Comparison of ENCODE assay signal across 16 cellular contexts in the genomic region with DNA sequence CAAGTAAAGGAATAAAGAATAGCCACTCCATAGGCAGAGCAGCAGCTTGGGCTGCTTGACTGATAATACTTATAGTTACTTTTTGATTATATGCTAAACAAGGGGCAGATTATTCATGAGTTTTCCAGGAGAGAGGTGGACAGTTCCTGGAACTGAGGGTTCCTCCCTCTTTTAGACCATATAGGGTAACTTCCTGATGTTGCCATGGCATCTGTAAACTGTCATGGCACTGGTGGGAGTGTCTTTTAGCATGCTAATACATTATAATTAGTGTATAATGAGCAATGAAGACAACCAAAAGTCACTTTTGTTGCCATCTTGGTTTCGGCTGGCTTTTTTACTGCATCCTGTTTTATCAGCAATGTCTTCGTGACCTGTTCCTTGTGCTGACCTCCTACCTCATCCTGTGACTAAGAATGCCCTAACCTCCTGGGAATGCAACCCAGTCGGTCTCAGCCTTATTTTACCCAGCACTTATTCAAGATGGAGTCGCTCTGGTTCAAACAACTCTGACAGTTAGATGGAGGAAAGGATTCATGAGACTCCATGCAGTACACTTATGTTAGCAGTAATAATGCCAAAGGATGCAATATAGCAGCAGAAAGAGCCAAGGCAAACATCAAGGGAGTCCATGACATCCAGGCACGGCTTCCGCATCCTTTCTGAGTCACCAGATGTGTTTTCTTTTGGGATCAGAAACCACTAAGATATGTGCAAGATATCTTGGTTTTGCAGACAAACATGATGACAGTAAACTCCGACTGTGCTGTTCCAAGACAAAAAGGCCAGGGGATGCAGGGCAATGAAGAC. TPM values are rescaled to one million over a fixed set of nuclear protein-coding genes. Genes with fewer than 3 reads are reported as not detected.
DNase-seq lines count a peak whose midpoint lies in the region; ATAC-seq, FAIRE-seq and TF ChIP-seq lines count a peak whose summit lies in the region.
"Had no signal": no experiment of that assay in that cellular context is flagged by ENCODE, and none has a peak within 500 bp of the region (broad histone marks: within the 10 kb centered on the region; RNA-seq: fewer than 3 reads in every experiment).

No MANE protein-coding gene starts in this region.

- H3K4me3 Mint-ChIP-seq in T-helper 2 cell treated with Interferon-gamma antibody and Interleukin-4, amounts not matched to agents 5 μg/mL and 100 μg/mL, for 36 hours = no peak overlapping the region
- H3K4me3 Mint-ChIP-seq: activated CD4-positive, alpha-beta T cell treated with anti-CD3 and anti-CD28 coated beads, Interleukin-2, amount 10 ng/mL, durations not matched to agents 24 days and 14 days; naive thymus-derived CD8-positive, alpha-beta T cell had no signal

- no peaks in the 10 kb centered on the region for H3K4me1 Mint-ChIP-seq in T-helper 2 cell treated with Interferon-gamma antibody and Interleukin-4, amounts not matched to agents 5 μg/mL and 100 μg/mL, for 36 hours (ENCODE audit: low read depth)
- H3K4me1 Mint-ChIP-seq: activated CD4-positive, alpha-beta T cell treated with anti-CD3 and anti-CD28 coated beads, Interleukin-2, amount 10 ng/mL, durations not matched to agents 24 days and 14 days; naive thymus-derived CD8-positive, alpha-beta T cell had no signal

- no peak overlapping the region for H3K4me2 ChIP-seq in MM.1S (ENCODE audit: low read depth, low read length)
- H3K4me2 ChIP-seq: KMS-11 had no signal

- in situ Hi-C loops in Caki2 (cut with HindIII; ENCODE audit: low pct_unique_long_range_greater_than_20kb, low sequenced_read_pairs) = no loop called here

- TF ChIP-seq CTCF in bronchial epithelial cell (IDR thresholded peaks at IDR 0.05; ENCODE audit: insufficient read depth, low read length, severe bottlenecking) (no peak), MM.1S (IDR thresholded peaks at IDR 0.05; ENCODE audit: low read length) (no peak)

- no peak overlapping the region for H3K9ac ChIP-seq in MM.1S (ENCODE audit: low read length)
- H3K9ac ChIP-seq: KMS-11 had no signal

- H3K36me3 Mint-ChIP-seq in T-helper 2 cell treated with Interferon-gamma antibody and Interleukin-4, amounts not matched to agents 5 μg/mL and 100 μg/mL, for 36 hours (ENCODE audit: low read depth) = no peaks in the 10 kb centered on the region
- H3K36me3 Mint-ChIP-seq: naive thymus-derived CD8-positive, alpha-beta T cell had no signal

- no peaks in the 10 kb centered on the region for H3K9me2 ChIP-seq in MM.1S (replicated peaks; ENCODE audit: insufficient read depth, low read length)

- H3K9me3 ChIP-seq in MM.1S (replicated peaks; ENCODE audit: insufficient read depth, low read length) = no peaks in the 10 kb centered on the region
- H3K9me3 ChIP-seq: sigmoid colon had no signal

- ATAC-seq in HG02885 (IDR thresholded peaks at IDR 0.05; ENCODE audit: poor library complexity, unreplicated experiment) = no peak
- ATAC-seq: naive thymus-derived CD8-positive, alpha-beta T cell had no signal

- peaks cover 12% of the 10 kb centered on the region for H3K27me3 Mint-ChIP-seq in T-helper 2 cell treated with Interferon-gamma antibody and Interleukin-4, amounts not matched to agents 5 μg/mL and 100 μg/mL, for 36 hours (ENCODE audit: low read depth)

- H3K27me3 ChIP-seq in bronchial epithelial cell (ENCODE audit: control insufficient read depth, insufficient read depth, low read length) (no peaks in the 10 kb centered on the region), MM.1S (replicated peaks; ENCODE audit: insufficient read depth, low read length) (peaks cover 11% of the 10 kb centered on the region)

- H3K9me3 Mint-ChIP-seq in T-helper 2 cell treated with Interferon-gamma antibody and Interleukin-4, amounts not matched to agents 5 μg/mL and 100 μg/mL, for 36 hours = no peaks in the 10 kb centered on the region
- H3K9me3 Mint-ChIP-seq: activated CD4-positive, alpha-beta T cell treated with anti-CD3 and anti-CD28 coated beads, Interleukin-2, amount 10 ng/mL, durations not matched to agents 24 days and 14 days had no signal

- H3K4me3 ChIP-seq in bronchial epithelial cell (ENCODE audit: low read depth, low read length) = no peak overlapping the region
- no peak overlapping the region for H3K4me3 ChIP-seq in MM.1S (ENCODE audit: low read length)
- H3K4me3 ChIP-seq: sigmoid colon had no signal

- DNase-seq in Caki2 (ENCODE audit: low read depth) = peak; percentile 55
- DNase-seq in NCI-H226 = peak; percentile 56
- peak; percentile 56 for DNase-seq in bronchial epithelial cell (ENCODE audit: low read depth)
- DNase-seq in myocyte (ENCODE audit: low read depth) = peak; percentile 43
- no peak for DNase-seq in T-helper 2 cell treated with Interferon-gamma antibody and Interleukin-4, amounts not matched to agents 5 μg/mL and 100 μg/mL, for 36 hours (ENCODE audit: low spot score)
- no peak for DNase-seq in MM.1S
- DNase-seq in NCI-H2227 treated with DMSO at 0.1 percent for 48 hours (lab: John Stamatoyannopoulos, UW) = no peak
- DNase-seq: activated CD4-positive, alpha-beta T cell treated with anti-CD3 and anti-CD28 coated beads, Interleukin-2, amount 10 ng/mL, durations not matched to agents 24 days and 14 days; naive thymus-derived CD8-positive, alpha-beta T cell; sigmoid colon; T-helper 1 cell had no signal

- H2AFZ ChIP-seq in MM.1S (ENCODE audit: low read length) = no peak overlapping the region

- no peaks in the 10 kb centered on the region for H3K79me2 ChIP-seq in MM.1S (ENCODE audit: low read length)

- no peaks in the 10 kb centered on the region for H3F3A ChIP-seq in MM.1S (ENCODE audit: insufficient read depth, low read length)

- H3K27ac ChIP-seq in MM.1S (ENCODE audit: low read length) = no peak overlapping the region
- H3K27ac ChIP-seq: KMS-11, sigmoid colon had no signal

- H3K4me1 ChIP-seq in MM.1S (ENCODE audit: low read length) = no peaks in the 10 kb centered on the region
- H3K4me1 ChIP-seq: sigmoid colon had no signal

- no peak overlapping the region for H3K27ac Mint-ChIP-seq in T-helper 2 cell treated with Interferon-gamma antibody and Interleukin-4, amounts not matched to agents 5 μg/mL and 100 μg/mL, for 36 hours
- H3K27ac Mint-ChIP-seq: activated CD4-positive, alpha-beta T cell treated with anti-CD3 and anti-CD28 coated beads, Interleukin-2, amount 10 ng/mL, durations not matched to agents 24 days and 14 days had no signal

- H3K36me3 ChIP-seq in bronchial epithelial cell (ENCODE audit: control insufficient read depth, insufficient read depth, low read length) (no peaks in the 10 kb centered on the region), MM.1S (replicated peaks; ENCODE audit: insufficient read depth, low read length) (no peaks in the 10 kb centered on the region)
- H3K36me3 ChIP-seq: sigmoid colon had no signal

- H4K20me1 ChIP-seq in MM.1S (ENCODE audit: insufficient read depth, low read length) = no peaks in the 10 kb centered on the region

- FAIRE-seq in bronchial epithelial cell (lab: Jason Lieb, UNC) = peak; percentile 76
- FAIRE-seq: frontal cortex, keratinocyte had no signal

RNA-seq across cellular contexts. Expression of a gene that starts 55.8 kb away (rescaled TPM):
- total RNA-seq in Caki2 (2014; rRNA removed; shearing (Covaris generic); ENCODE audit: low replicate concordance) = 13.2 and 20.0 TPM in 2 replicates
- total RNA-seq in bronchial epithelial cell = 4.2 and 7.2 TPM in 2 replicates
- not detected in 2 replicates for total RNA-seq in myocyte
- not detected for polyA plus RNA-seq in myocyte (2012)
- total RNA-seq: frontal cortex, sigmoid colon, subcutaneous adipose tissue had no signal
- polyA plus RNA-seq: naive thymus-derived CD8-positive, alpha-beta T cell had no signal

Comparison
In these comparisons a context has a peak if more than half of its experiments do, and no peak if none do; other contexts are left out.
1. DNase-seq: peak in Caki2 (single experiment), NCI-H226 (single experiment), bronchial epithelial cell (single experiment) and myocyte (single experiment); none in T-helper 2 cell treated with Interferon-gamma antibody and Interleukin-4, amounts not matched to agents 5 μg/mL and 100 μg/mL, for 36 hours (single experiment), MM.1S (single experiment) and NCI-H2227 treated with DMSO at 0.1 percent for 48 hours (single experiment).